Comparison of ENCODE assay signal across 22 cellular contexts in the genomic region with DNA sequence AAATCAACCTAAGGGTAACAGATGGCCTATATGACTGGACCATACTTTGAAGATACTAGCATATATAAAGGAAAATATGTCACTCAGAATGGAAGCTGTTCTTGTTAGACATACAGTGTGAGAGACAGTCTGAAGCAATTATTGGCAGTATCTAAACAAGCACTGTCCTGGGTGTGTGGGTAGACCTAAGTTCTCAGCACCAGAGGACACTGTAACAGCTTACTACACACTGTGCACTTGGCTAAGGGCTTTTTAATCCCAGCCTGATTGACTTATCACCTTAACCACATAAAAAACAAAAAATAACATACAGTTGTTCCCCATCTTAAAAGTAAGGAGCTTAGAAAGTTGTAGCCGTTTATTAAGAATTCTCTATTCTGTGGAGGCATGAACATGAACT.
"Had no signal": no experiment of that assay in that cellular context is flagged by ENCODE, and none has a peak within 500 bp of the region (broad histone marks: within the 10 kb centered on the region; RNA-seq: fewer than 3 reads in every experiment).

No MANE protein-coding gene starts in this region.

- DNase-seq: cortex of kidney; effector CD8-positive, alpha-beta T cell; effector memory CD8-positive, alpha-beta T cell; endodermal cell; erythroblast; esophagus squamous epithelium; foreskin fibroblast; foreskin melanocyte; gastrocnemius medialis; glutamatergic neuron; head of caudate nucleus; heart right ventricle; hippocampal formation; left cardiac atrium; left lung; left ventricle myocardium superior; lower lobe of right lung; mesenchymal stem cell; mucosa of descending colon; naive B cell had no signal

- H3K36me3 ChIP-seq: esophagus squamous epithelium, gastrocnemius medialis, heart right ventricle, left lung, lower lobe of right lung had no signal

- ATAC-seq: effector memory CD8-positive, alpha-beta T cell; esophagus mucosa; gastrocnemius medialis; heart right ventricle; left cardiac atrium; left lung; left ventricle myocardium superior; lower lobe of right lung; mucosa of descending colon had no signal

- H3K27ac ChIP-seq: epithelial cell of prostate, esophagus squamous epithelium, gastrocnemius medialis, heart right ventricle, left lung, lower lobe of right lung had no signal

- H3K4me3 ChIP-seq: esophagus squamous epithelium, gastrocnemius medialis, heart right ventricle, left lung, lower lobe of right lung, mucosa of descending colon had no signal

- H3K4me1 ChIP-seq: esophagus squamous epithelium, gastrocnemius medialis, heart right ventricle, left lung, lower lobe of right lung had no signal

- H3K9me3 ChIP-seq: esophagus squamous epithelium, gastrocnemius medialis, heart right ventricle, left lung, lower lobe of right lung, mucosa of descending colon had no signal

- H3K27me3 ChIP-seq: esophagus squamous epithelium had no signal
